In genomic region chr4:129092636-129093172, GRCh38 we compare ENCODE assay signal across 8 cellular contexts. TPM values are rescaled to one million over a fixed set of nuclear protein-coding genes. Genes with fewer than 3 reads are reported as not detected.
DNase-seq lines count a peak whose midpoint lies in the region; ATAC-seq and TF ChIP-seq lines count a peak whose summit lies in the region.

No MANE protein-coding gene starts in this region.

- H3K27me3 ChIP-seq in BJ (ENCODE audit: control insufficient read depth, insufficient read depth, low read length) (no peaks in the 10 kb centered on the region), MG63 (no peaks in the 10 kb centered on the region)
- H3K27me3 ChIP-seq in effector memory CD4-positive, alpha-beta T cell (replicated peaks; ENCODE audit: control insufficient read depth, insufficient read depth, low read length, poor library complexity, severe bottlenecking): no peaks in the 10 kb centered on the region

- TF ChIP-seq CTCF in BJ (IDR thresholded peaks at IDR 0.05; ENCODE audit: insufficient read depth, low read depth, low read length): peak; percentile 8; the same call in 1 of the 2 replicates

- H3K9me3 ChIP-seq in MG63: no peaks in the 10 kb centered on the region
- no peaks in the 10 kb centered on the region for H3K9me3 ChIP-seq in effector memory CD4-positive, alpha-beta T cell (ENCODE audit: control insufficient read depth, low read length)

- ATAC-seq in GM18520 (IDR thresholded peaks at IDR 0.05; ENCODE audit: unreplicated experiment): no peak

- H3K27ac ChIP-seq in effector memory CD4-positive, alpha-beta T cell (ENCODE audit: insufficient read depth, low read length, poor library complexity, severe bottlenecking): peak overlapping the region; percentile 98

- H3K36me3 ChIP-seq in BJ (ENCODE audit: control insufficient read depth, insufficient read depth, low read length): no peaks in the 10 kb centered on the region
- no peaks in the 10 kb centered on the region for H3K36me3 ChIP-seq in MG63
- H3K36me3 ChIP-seq in effector memory CD4-positive, alpha-beta T cell (ENCODE audit: control insufficient read depth, insufficient read depth, low read length): no peaks in the 10 kb centered on the region

- DNase-seq in BJ (ENCODE audit: low read depth) (no peak), MG63 (no peak), myocyte (ENCODE audit: low read depth) (peak; percentile 28), SIG-M5 (lab: John Stamatoyannopoulos, UW) (no peak), NCI-H1105 treated with DMSO at 0.1 percent for 48 hours (lab: John Stamatoyannopoulos, UW) (no peak), NCI-H1694 (lab: John Stamatoyannopoulos, UW) (no peak)
- DNase-seq in effector memory CD4-positive, alpha-beta T cell: no peak

- CTCF ChIA-PET in BJ (lab: Yijun Ruan, JAX): interaction anchor here (0.5 to 1.5 kb wide), 3 partner anchors 10 to 561 kb away, joined by 3 to 4 read pairs (median 3); no protein-coding TSS in a partner anchor

- H3K4me3 ChIP-seq in BJ (ENCODE audit: low read depth, low read length): peak overlapping the region; percentile 61
- H3K4me3 ChIP-seq in MG63: peak overlapping the region; percentile 74
- peak overlapping the region; percentile 92 for H3K4me3 ChIP-seq in effector memory CD4-positive, alpha-beta T cell (ENCODE audit: insufficient read depth, low read depth, low read length, poor library complexity, severe bottlenecking)

- POLR2A ChIA-PET in BJ (lab: Charles Lee): interaction anchor here (0.6 kb wide), 1 partner anchor 749 kb away, joined by 24 read pairs; no protein-coding TSS in a partner anchor

- peaks cover 14% of the 10 kb centered on the region for H3K4me1 ChIP-seq in effector memory CD4-positive, alpha-beta T cell (ENCODE audit: control insufficient read depth, insufficient read depth, low read length, poor library complexity, severe bottlenecking)

RNA-seq across cellular contexts. Expression of gene SCLT1, which starts 0.6 kb away (rescaled TPM):
- 3.1 and 5.1 TPM in 2 replicates for polyA plus RNA-seq in BJ (2011; rRNA removed)
- 7.2 and 8.3 TPM in 2 replicates for polyA minus RNA-seq in BJ (2011; rRNA and poly(A)+ RNA removed)
- 13.6 and 13.9 TPM in 2 replicates for total RNA-seq in MG63 (2014; rRNA removed; shearing (Covaris generic); ENCODE audit: low replicate concordance)
- 5.2 and 7.4 TPM in 2 replicates for total RNA-seq in myocyte
- 1.9 TPM for polyA plus RNA-seq in myocyte (2012)

RNA-seq across cellular contexts. Expression of gene C4orf33, which starts 3.2 kb away (rescaled TPM):
- polyA plus RNA-seq in BJ (2011; rRNA removed): 2.2 and 7.0 TPM in 2 replicates
- 0.67 and 1.2 TPM in 2 replicates for polyA minus RNA-seq in BJ (2011; rRNA and poly(A)+ RNA removed)
- total RNA-seq in MG63 (2014; rRNA removed; shearing (Covaris generic); ENCODE audit: low replicate concordance): 3.6 and 3.9 TPM in 2 replicates
- 5.8 and 8.6 TPM in 2 replicates for total RNA-seq in myocyte
- 3.6 TPM for polyA plus RNA-seq in myocyte (2012)
